Comparison of ENCODE assay signal across 8 cellular contexts in genomic region chr9:125889524-125890473, GRCh38.
DNase-seq lines count a peak whose midpoint lies in the region; ATAC-seq and TF ChIP-seq lines count a peak whose summit lies in the region.

No MANE protein-coding gene starts in this region.

- no peaks in the 10 kb centered on the region for H3K36me3 ChIP-seq in RWPE2 (ENCODE audit: low read depth)
- H3K36me3 ChIP-seq in neutrophil, result no peaks in the 10 kb centered on the region
- no peaks in the 10 kb centered on the region for H3K36me3 ChIP-seq in transverse colon

- no peak for TF ChIP-seq POLR2A in transverse colon (IDR thresholded peaks at IDR 0.05)

- H3K9me3 ChIP-seq in RWPE2 (ENCODE audit: severe bottlenecking) (no peaks in the 10 kb centered on the region), neutrophil (no peaks in the 10 kb centered on the region), transverse colon (no peaks in the 10 kb centered on the region)

- in situ Hi-C loops in transverse colon (cut with MboI; ENCODE audit: low pct_ligation_motif_present in 1 of 4, low pct_unique_long_range_greater_than_20kb in 1 of 4, low sequenced_read_pairs in 3 of 4), result no loop called here

- peak; percentile 79 for DNase-seq in DMS 273 (lab: John Stamatoyannopoulos, UW; ENCODE audit: unreplicated experiment)
- no peak for DNase-seq in RWPE2 (ENCODE audit: low spot score)
- DNase-seq in glutamatergic neuron, result peak; percentile 62
- DNase-seq in transverse colon, result peak; percentile 11
- no peak for DNase-seq in GOT3 (lab: John Stamatoyannopoulos, UW)

- H3K4me1 Mint-ChIP-seq in activated naive CD4-positive, alpha-beta T cell treated with anti-CD3 and anti-CD28 coated beads, Interleukin-2, amount 50 U/mL, for 24 hours, result peaks cover 6% of the 10 kb centered on the region
- H3K4me1 Mint-ChIP-seq in glutamatergic neuron (ENCODE audit: low read depth, unreplicated experiment), result peaks cover 37% of the 10 kb centered on the region

- H3K36me3 Mint-ChIP-seq in activated naive CD4-positive, alpha-beta T cell treated with anti-CD3 and anti-CD28 coated beads, Interleukin-2, amount 50 U/mL, for 24 hours, result no peaks in the 10 kb centered on the region
- no peaks in the 10 kb centered on the region for H3K36me3 Mint-ChIP-seq in glutamatergic neuron (ENCODE audit: unreplicated experiment)

- no peak overlapping the region for H3K27ac ChIP-seq in RWPE2 (ENCODE audit: poor library complexity, severe bottlenecking)
- H3K27ac ChIP-seq in neutrophil, result no peak overlapping the region
- H3K27ac ChIP-seq in transverse colon, result peak overlapping the region; percentile 64 to 79 (median 72)

- peaks cover 3% of the 10 kb centered on the region for H3K27me3 ChIP-seq in RWPE2 (ENCODE audit: insufficient read depth, poor library complexity, severe bottlenecking)
- peaks cover 49% of the 10 kb centered on the region for H3K27me3 ChIP-seq in neutrophil
- H3K27me3 ChIP-seq in transverse colon, result peaks cover 22% of the 10 kb centered on the region

- H3K4me3 ChIP-seq in RWPE2 (ENCODE audit: severe bottlenecking), result peak overlapping the region; percentile 36
- peak overlapping the region; percentile 16 to 40 for H3K4me3 ChIP-seq in neutrophil (ENCODE audit: low read depth in 1 of 2, low read length in 1 of 2)
- peak overlapping the region; percentile 12 to 59 (median 43) for H3K4me3 ChIP-seq in transverse colon

- peak overlapping the region; percentile 90 for H3K4me3 Mint-ChIP-seq in activated naive CD4-positive, alpha-beta T cell treated with anti-CD3 and anti-CD28 coated beads, Interleukin-2, amount 50 U/mL, for 24 hours
- H3K4me3 Mint-ChIP-seq in glutamatergic neuron (ENCODE audit: unreplicated experiment), result peak overlapping the region; percentile 97

- TF ChIP-seq CTCF in RWPE2 (IDR thresholded peaks at IDR 0.05; ENCODE audit: poor library complexity, severe bottlenecking) (no peak), glutamatergic neuron (IDR thresholded peaks at IDR 0.05; ENCODE audit: partially characterized antibody, unreplicated experiment) (no peak), neutrophil (IDR thresholded peaks at IDR 0.05) (no peak), transverse colon (IDR thresholded peaks at IDR 0.05) (no peak)

- H3K4me1 ChIP-seq in RWPE2 (ENCODE audit: insufficient read depth, poor library complexity, severe bottlenecking) (peaks cover 30% of the 10 kb centered on the region), neutrophil (ENCODE audit: control insufficient read depth in 1 of 2, insufficient read depth in 1 of 2, low read depth in 1 of 2, low read length in 1 of 2) (peaks cover 7 to 16% of the 10 kb centered on the region in 2 experiments), transverse colon (peaks cover 4 to 49% (median 8%) of the 10 kb centered on the region in 4 donors)

- H3K27ac Mint-ChIP-seq in activated naive CD4-positive, alpha-beta T cell treated with anti-CD3 and anti-CD28 coated beads, Interleukin-2, amount 50 U/mL, for 24 hours, result no peak overlapping the region
- H3K27ac Mint-ChIP-seq in glutamatergic neuron (ENCODE audit: unreplicated experiment), result peak overlapping the region; percentile 91

- no peaks in the 10 kb centered on the region for H3K9me3 Mint-ChIP-seq in activated naive CD4-positive, alpha-beta T cell treated with anti-CD3 and anti-CD28 coated beads, Interleukin-2, amount 50 U/mL, for 24 hours
- peaks cover 1% of the 10 kb centered on the region for H3K9me3 Mint-ChIP-seq in glutamatergic neuron (ENCODE audit: unreplicated experiment)

- intact Hi-C loops in transverse colon (cut with DNase I; ENCODE audit: low total_unique reads), result no loop called here

- H3K27me3 Mint-ChIP-seq in activated naive CD4-positive, alpha-beta T cell treated with anti-CD3 and anti-CD28 coated beads, Interleukin-2, amount 50 U/mL, for 24 hours, result peaks cover 18% of the 10 kb centered on the region
- no peaks in the 10 kb centered on the region for H3K27me3 Mint-ChIP-seq in glutamatergic neuron (ENCODE audit: unreplicated experiment)

- peak; percentile 50 for ATAC-seq in HG02571 (IDR thresholded peaks at IDR 0.05; ENCODE audit: unreplicated experiment)
- peak; percentile 63 for ATAC-seq in RWPE2 (ENCODE audit: low read depth)

- 5 to 18% methylated on average over 4 to 57 of the region's 70 CpGs for WGBS in transverse colon (ENCODE audit: low coverage in 1 of 2), 2 donors

- TF ChIP-seq EP300 in transverse colon (IDR thresholded peaks at IDR 0.05; ENCODE audit: low read depth), result no peak

Comparison
In these comparisons a context has a peak if more than half of its experiments do, and no peak if none do; other contexts are left out.
1. DNase-seq: peak in DMS 273 (single experiment), glutamatergic neuron (single experiment) and transverse colon (single experiment); none in RWPE2 (single experiment) and GOT3 (single experiment).
2. H3K27ac ChIP-seq: peak in transverse colon (4 of 4); none in RWPE2 (single experiment) and neutrophil (single experiment).
3. Peak in every context shown above with its lines, with median percentiles within 50 percentile points of each other: H3K4me3 ChIP-seq.